10 cellular contexts compared by ENCODE assay signal in the genomic region with DNA sequence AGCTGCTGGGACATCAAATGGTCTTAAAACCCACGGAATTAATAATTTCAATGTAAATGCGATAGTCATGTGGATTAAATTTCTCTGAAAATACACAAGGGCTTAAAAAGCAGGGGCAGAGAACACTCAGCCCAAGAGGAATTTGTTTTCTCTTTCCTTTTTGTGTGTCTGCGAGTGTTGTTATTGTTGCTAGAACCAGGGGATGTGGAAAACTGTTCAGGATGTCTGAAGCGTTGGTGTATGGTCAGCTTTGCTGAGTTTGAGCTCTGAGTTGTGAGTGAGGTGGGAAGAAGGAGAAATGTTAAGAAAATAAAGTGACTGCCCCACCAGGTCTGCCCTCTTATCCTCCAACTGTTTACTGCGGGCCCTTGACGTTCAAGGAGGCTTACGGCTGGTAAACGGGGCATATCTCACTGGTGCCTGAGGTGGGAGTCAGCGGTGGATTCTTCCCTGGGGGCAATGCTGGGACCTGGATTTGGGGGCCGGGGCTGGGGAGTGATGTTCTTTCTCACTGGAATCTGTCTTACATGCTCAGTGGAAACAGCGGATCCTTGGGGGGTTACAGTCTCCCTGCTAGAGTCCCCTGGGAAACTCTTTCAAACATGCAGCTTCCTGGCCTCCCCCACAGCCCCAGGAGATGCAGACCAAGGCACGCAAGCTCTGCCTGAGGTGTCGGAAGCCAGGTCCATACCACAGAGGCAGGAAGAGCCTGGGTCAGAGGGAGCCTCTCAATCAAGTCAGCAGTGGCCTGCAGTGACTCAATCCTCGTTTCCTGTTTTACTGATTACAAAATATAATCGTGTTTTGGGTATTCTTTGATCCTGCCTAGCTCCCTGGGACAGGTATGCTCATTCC. TPM values are rescaled to one million over a fixed set of nuclear protein-coding genes. Genes with fewer than 3 reads are reported as not detected.
DNase-seq lines count a peak whose midpoint lies in the region; ATAC-seq and TF ChIP-seq lines count a peak whose summit lies in the region.
"Had no signal": no experiment of that assay in that cellular context is flagged by ENCODE, and none has a peak within 500 bp of the region (broad histone marks: within the 10 kb centered on the region; RNA-seq: fewer than 3 reads in every experiment).

No MANE protein-coding gene starts in this region.

- H3K36me3 ChIP-seq in upper lobe of right lung, result no peaks in the 10 kb centered on the region

- no peak overlapping the region for H3K27ac Mint-ChIP-seq in activated naive CD8-positive, alpha-beta T cell treated with anti-CD3 and anti-CD28 coated beads for 36 hours
- H3K27ac Mint-ChIP-seq in activated naive CD8-positive, alpha-beta T cell treated with anti-CD3 and anti-CD28 coated beads, Interleukin-2, amount 50 U/mL, for 24 hours, result no peak overlapping the region
- H3K27ac Mint-ChIP-seq: CD8-positive, alpha-beta T cell had no signal

- no peak overlapping the region for H3K4me3 ChIP-seq in upper lobe of right lung

- H3K27ac ChIP-seq in upper lobe of right lung, result no peak overlapping the region
- H3K27ac ChIP-seq: VCaP had no signal

- H3K9me3 ChIP-seq in upper lobe of right lung, result no peaks in the 10 kb centered on the region

- H3K4me1 Mint-ChIP-seq in activated naive CD8-positive, alpha-beta T cell treated with anti-CD3 and anti-CD28 coated beads for 36 hours, result no peaks in the 10 kb centered on the region
- no peaks in the 10 kb centered on the region for H3K4me1 Mint-ChIP-seq in activated naive CD8-positive, alpha-beta T cell treated with anti-CD3 and anti-CD28 coated beads, Interleukin-2, amount 50 U/mL, for 24 hours

- TF ChIP-seq CTCF in upper lobe of right lung (IDR thresholded peaks at IDR 0.05), result no peak

- H3K9me3 Mint-ChIP-seq in activated naive CD8-positive, alpha-beta T cell treated with anti-CD3 and anti-CD28 coated beads for 36 hours, result peaks cover 3% of the 10 kb centered on the region
- H3K9me3 Mint-ChIP-seq in activated naive CD8-positive, alpha-beta T cell treated with anti-CD3 and anti-CD28 coated beads, Interleukin-2, amount 50 U/mL, for 24 hours, result no peaks in the 10 kb centered on the region
- H3K9me3 Mint-ChIP-seq: CD8-positive, alpha-beta T cell had no signal

- no peak overlapping the region for H3K4me3 Mint-ChIP-seq in activated naive CD8-positive, alpha-beta T cell treated with anti-CD3 and anti-CD28 coated beads for 36 hours
- no peak overlapping the region for H3K4me3 Mint-ChIP-seq in activated naive CD8-positive, alpha-beta T cell treated with anti-CD3 and anti-CD28 coated beads, Interleukin-2, amount 50 U/mL, for 24 hours
- H3K4me3 Mint-ChIP-seq: CD8-positive, alpha-beta T cell had no signal

- ATAC-seq in activated naive CD8-positive, alpha-beta T cell treated with anti-CD3 and anti-CD28 coated beads, Interleukin-2, amount 50 U/mL, for 24 hours, result no peak
- peak; percentile 57 for ATAC-seq in upper lobe of right lung
- ATAC-seq: CD8-positive, alpha-beta T cell had no signal

- no peaks in the 10 kb centered on the region for H3K4me1 ChIP-seq in upper lobe of right lung

- no peaks in the 10 kb centered on the region for H3K36me3 Mint-ChIP-seq in activated naive CD8-positive, alpha-beta T cell treated with anti-CD3 and anti-CD28 coated beads for 36 hours
- no peaks in the 10 kb centered on the region for H3K36me3 Mint-ChIP-seq in activated naive CD8-positive, alpha-beta T cell treated with anti-CD3 and anti-CD28 coated beads, Interleukin-2, amount 50 U/mL, for 24 hours (ENCODE audit: low read depth)
- H3K36me3 Mint-ChIP-seq: CD8-positive, alpha-beta T cell had no signal

- peaks cover 23% of the 10 kb centered on the region for H3K27me3 Mint-ChIP-seq in activated naive CD8-positive, alpha-beta T cell treated with anti-CD3 and anti-CD28 coated beads for 36 hours
- H3K27me3 Mint-ChIP-seq in activated naive CD8-positive, alpha-beta T cell treated with anti-CD3 and anti-CD28 coated beads, Interleukin-2, amount 50 U/mL, for 24 hours, result peaks cover 18% of the 10 kb centered on the region

- intact Hi-C loops in upper lobe of right lung (cut with DNase I), result no loop called here

- peak; percentile 7 for DNase-seq in activated naive CD8-positive, alpha-beta T cell treated with anti-CD3 and anti-CD28 coated beads for 36 hours
- no peak for DNase-seq in activated naive CD8-positive, alpha-beta T cell treated with anti-CD3 and anti-CD28 coated beads, Interleukin-2, amount 50 U/mL, for 24 hours
- DNase-seq in NOMO-1 treated with DMSO at 0.1 percent for 48 hours (lab: John Stamatoyannopoulos, UW; ENCODE audit: unreplicated experiment) (peak; percentile 88), ecto neural progenitor cell (ENCODE audit: low spot score) (peak; percentile 27), upper lobe of right lung (peak; percentile 36), NCI-H1930 (lab: John Stamatoyannopoulos, UW) (no peak)
- DNase-seq in stimulated activated CD4-positive, alpha-beta T cell treated with anti-CD3 and anti-CD28 coated beads, Interleukin-2, amount 100 ng/mL, for 24 hours, result no peak
- no peak for DNase-seq in activated naive CD4-positive, alpha-beta T cell (lab: John Stamatoyannopoulos, UW)

- no peaks in the 10 kb centered on the region for H3K27me3 ChIP-seq in upper lobe of right lung

RNA-seq across cellular contexts. Expression of a gene that starts 41.8 kb away (rescaled TPM):
- total RNA-seq in activated naive CD8-positive, alpha-beta T cell treated with anti-CD3 and anti-CD28 coated beads for 36 hours, result 1 to 10 TPM; 1.7 to 1.8 TPM
- total RNA-seq in upper lobe of right lung, result 7.1 TPM
- total RNA-seq: CD8-positive, alpha-beta T cell had no signal

Comparison
In these comparisons a context has a peak if more than half of its experiments do, and no peak if none do; other contexts are left out.
1. DNase-seq: peak in activated naive CD8-positive, alpha-beta T cell treated with anti-CD3 and anti-CD28 coated beads for 36 hours (single experiment), NOMO-1 treated with DMSO at 0.1 percent for 48 hours (single experiment), ecto neural progenitor cell (single experiment) and upper lobe of right lung (single experiment); none in activated naive CD8-positive, alpha-beta T cell treated with anti-CD3 and anti-CD28 coated beads, Interleukin-2, amount 50 U/mL, for 24 hours (single experiment), NCI-H1930 (0 of 2), stimulated activated CD4-positive, alpha-beta T cell treated with anti-CD3 and anti-CD28 coated beads, Interleukin-2, amount 100 ng/mL, for 24 hours (0 of 2) and activated naive CD4-positive, alpha-beta T cell (0 of 4).